In the genomic region with DNA sequence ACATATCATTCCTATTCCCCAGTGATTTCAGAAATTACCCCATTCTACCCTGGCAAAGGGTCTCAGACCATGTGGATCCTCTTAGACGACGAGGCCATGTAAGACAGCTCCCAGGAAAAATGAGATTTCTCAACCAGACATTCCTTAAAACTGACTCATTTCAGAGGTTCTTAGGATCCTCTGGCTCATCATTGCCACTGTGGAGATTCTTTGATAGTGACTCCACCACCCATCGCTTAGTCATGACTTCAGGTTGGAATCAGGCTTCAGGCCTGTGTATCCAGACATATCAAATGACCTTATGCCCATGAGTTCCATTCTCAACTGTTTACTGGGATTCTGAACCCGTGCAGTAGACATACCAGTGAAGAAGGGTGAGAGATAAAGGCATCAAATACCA, we compare ENCODE assay signal across 13 cellular contexts.
DNase-seq lines count a peak whose midpoint lies in the region; ATAC-seq and TF ChIP-seq lines count a peak whose summit lies in the region.
"Had no signal": no experiment of that assay in that cellular context is flagged by ENCODE, and none has a peak within 500 bp of the region (broad histone marks: within the 10 kb centered on the region; RNA-seq: fewer than 3 reads in every experiment).

No MANE protein-coding gene starts in this region.

- H3K27me3 ChIP-seq in RWPE2 (ENCODE audit: insufficient read depth, poor library complexity, severe bottlenecking) = no peaks in the 10 kb centered on the region
- H3K27me3 ChIP-seq in fibroblast of lung (ENCODE audit: control insufficient read depth, insufficient read depth, low read length) = no peaks in the 10 kb centered on the region
- H3K27me3 ChIP-seq in trophoblast cell (ENCODE audit: insufficient read depth, low read length) = no peaks in the 10 kb centered on the region
- H3K27me3 ChIP-seq: cardiac muscle cell, neutrophil, tibial nerve had no signal

- no peak overlapping the region for H3K4ac ChIP-seq in trophoblast cell (ENCODE audit: low read depth, low read length)

- no peak overlapping the region for H4K12ac ChIP-seq in trophoblast cell (ENCODE audit: low read depth, low read length)

- H4K8ac ChIP-seq in trophoblast cell (ENCODE audit: low read depth, low read length) = no peak overlapping the region

- peaks cover 11% of the 10 kb centered on the region for H3K79me1 ChIP-seq in trophoblast cell (ENCODE audit: low read length)

- H3K79me2 ChIP-seq in fibroblast of lung (ENCODE audit: control insufficient read depth, insufficient read depth, low read length) = no peaks in the 10 kb centered on the region
- H3K79me2 ChIP-seq in trophoblast cell (ENCODE audit: control insufficient read depth, insufficient read depth, low read length, poor library complexity) = no peaks in the 10 kb centered on the region

- H2BK120ac ChIP-seq in trophoblast cell (ENCODE audit: insufficient read depth, low read length, poor library complexity) = peak overlapping the region; percentile 97

- H3K9ac ChIP-seq in fibroblast of lung (ENCODE audit: insufficient read depth, low read length) (no peak overlapping the region), trophoblast cell (ENCODE audit: low read length) (no peak overlapping the region)

- H3K14ac ChIP-seq in trophoblast cell (ENCODE audit: low read length) = no peak overlapping the region

- peak overlapping the region; percentile 80 for H3K27ac ChIP-seq in RWPE2 (ENCODE audit: poor library complexity, severe bottlenecking)
- peak overlapping the region; percentile 52 for H3K27ac ChIP-seq in fibroblast of lung (ENCODE audit: insufficient read depth, low read length)
- peak overlapping the region; percentile 44 for H3K27ac ChIP-seq in trophoblast cell (ENCODE audit: low read depth, low read length)
- H3K27ac ChIP-seq in caudate nucleus (ENCODE audit: low read depth, low read length) = no peak overlapping the region
- H3K27ac ChIP-seq: cardiac muscle cell, neutrophil, tibial nerve had no signal

- peak overlapping the region; percentile 13 for H2BK12ac ChIP-seq in trophoblast cell (ENCODE audit: low read length)

- H4K91ac ChIP-seq in trophoblast cell (ENCODE audit: low read depth, low read length) = no peak overlapping the region

- H3K4me3 ChIP-seq in RWPE2 (ENCODE audit: severe bottlenecking) (no peak overlapping the region), fibroblast of lung (replicated peaks in 1 of 4; ENCODE audit: control extremely low read depth in 1 of 4, insufficient read depth in 1 of 4, low read depth in 3 of 4, low read length in 4 of 4) (no peak overlapping the region), trophoblast cell (ENCODE audit: low read depth, low read length) (no peak overlapping the region)
- H3K4me3 ChIP-seq: cardiac muscle cell, tibial nerve had no signal

- no peak overlapping the region for H3K23ac ChIP-seq in trophoblast cell (ENCODE audit: low read length)

- no peaks in the 10 kb centered on the region for H4K20me1 ChIP-seq in fibroblast of lung (ENCODE audit: control insufficient read depth, extremely low read depth, insufficient read depth, low read length)

- H3K4me1 ChIP-seq in RWPE2 (ENCODE audit: insufficient read depth, poor library complexity, severe bottlenecking) (peaks cover 9% of the 10 kb centered on the region), fibroblast of lung (ENCODE audit: control insufficient read depth, extremely low read depth, insufficient read depth, low read length) (peaks cover 5% of the 10 kb centered on the region), trophoblast cell (ENCODE audit: control insufficient read depth in 1 of 2, insufficient read depth in 2 of 2, low read length in 2 of 2) (peaks cover 2 to 10% of the 10 kb centered on the region in 2 experiments)

- no peak overlapping the region for H3K18ac ChIP-seq in trophoblast cell (ENCODE audit: low read length)

- no CpG with 5 or more reads among the region's 4 CpGs for WGBS in trophoblast cell (ENCODE audit: extremely low coverage, insufficient coverage, insufficient read length)

- H2AK5ac ChIP-seq in trophoblast cell (ENCODE audit: low read length) = peak overlapping the region; percentile 47

- peak overlapping the region; percentile 85 for H2BK5ac ChIP-seq in trophoblast cell (ENCODE audit: low read depth, low read length, poor library complexity)

- H3K9me3 ChIP-seq in RWPE2 (ENCODE audit: severe bottlenecking) (no peaks in the 10 kb centered on the region), fibroblast of lung (ENCODE audit: control insufficient read depth, insufficient read depth, low read depth, low read length) (no peaks in the 10 kb centered on the region), trophoblast cell (ENCODE audit: insufficient read depth, low read depth, low read length) (no peaks in the 10 kb centered on the region)
- H3K9me3 ChIP-seq: neutrophil, tibial nerve had no signal

- peak; percentile 100 for ATAC-seq in RWPE2 (ENCODE audit: low read depth)
- ATAC-seq: activated CD8-positive, alpha-beta memory T cell treated with anti-CD3 and anti-CD28 coated beads, Interleukin-2, amount 10 ng/mL, durations not matched to agents 7 days and 5 days had no signal

- H2AFZ ChIP-seq in fibroblast of lung (ENCODE audit: low read length) = no peak overlapping the region
- no peak overlapping the region for H2AFZ ChIP-seq in trophoblast cell (ENCODE audit: insufficient read depth, low read length, poor library complexity)

- no peaks in the 10 kb centered on the region for H3K36me3 ChIP-seq in RWPE2 (ENCODE audit: low read depth)
- no peaks in the 10 kb centered on the region for H3K36me3 ChIP-seq in fibroblast of lung (ENCODE audit: control insufficient read depth, insufficient read depth, low read length)
- no peaks in the 10 kb centered on the region for H3K36me3 ChIP-seq in trophoblast cell (ENCODE audit: control insufficient read depth in 1 of 2, insufficient read depth in 2 of 2, low read length in 2 of 2)
- H3K36me3 ChIP-seq: cardiac muscle cell, neutrophil, tibial nerve had no signal

- peak overlapping the region; percentile 42 for H3K4me2 ChIP-seq in fibroblast of lung (ENCODE audit: extremely low read depth, insufficient read depth, low read length)
- no peak overlapping the region for H3K4me2 ChIP-seq in trophoblast cell (ENCODE audit: low read length)

- peak; percentile 100 for DNase-seq in EL
- DNase-seq in RWPE2 (ENCODE audit: low spot score) = peak; percentile 68
- DNase-seq in fibroblast of lung (ENCODE audit: low read depth in 2 of 2) = peak; percentile 90 to 99
- DNase-seq in trophoblast cell = peak; percentile 77 to 95
- no peak for DNase-seq in GM19240 (ENCODE audit: insufficient read length, low spot score)
- no peak for DNase-seq in caudate nucleus (lab: John Stamatoyannopoulos, UW)
- no peak for DNase-seq in SHP77 treated with DMSO at 0.1 percent for 48 hours (lab: John Stamatoyannopoulos, UW)
- no peak for DNase-seq in stimulated activated CD4-positive, alpha-beta T cell treated with anti-CD3 and anti-CD28 coated beads, Interleukin-15, amount 100 ng/mL, for 24 hours
- DNase-seq: activated CD8-positive, alpha-beta memory T cell treated with anti-CD3 and anti-CD28 coated beads, Interleukin-2, amount 10 ng/mL, durations not matched to agents 7 days and 5 days; DND-41 had no signal

- TF ChIP-seq CTCF in RWPE2 (IDR thresholded peaks at IDR 0.05; ENCODE audit: poor library complexity, severe bottlenecking) = no peak
- no peak for TF ChIP-seq CTCF in fibroblast of lung (conservative IDR thresholded peaks at IDR 0.05 in 1 of 2, IDR thresholded peaks at IDR 0.05 in 1 of 2; ENCODE audit: low read depth in 1 of 2, low read length in 2 of 2)

Comparison
In these comparisons a context has a peak if more than half of its experiments do, and no peak if none do; other contexts are left out.
1. DNase-seq: peak in EL (single experiment), RWPE2 (single experiment), fibroblast of lung (2 of 2) and trophoblast cell (2 of 2); none in GM19240 (single experiment), caudate nucleus (0 of 61), SHP77 treated with DMSO at 0.1 percent for 48 hours (single experiment) and stimulated activated CD4-positive, alpha-beta T cell treated with anti-CD3 and anti-CD28 coated beads, Interleukin-15, amount 100 ng/mL, for 24 hours (single experiment).